ENCODE assay signal across 1 cellular context in genomic region chr16:27753563-27753962, GRCh38.
TF ChIP-seq lines count a peak whose summit lies in the region.

No MANE protein-coding gene starts in this region.

TF ChIP-seq in WTC11, 78 proteins besides CTCF, POLR2A, EP300 and RAD21 (continued from another document):
- TF ChIP-seq ARID4B (CRISPR knock-in tag; IDR thresholded peaks at IDR 0.05; ENCODE audit: borderline replicate concordance): no peak
- no peak for TF ChIP-seq MYBL2 (CRISPR knock-in tag; IDR thresholded peaks at IDR 0.05)
- no peak for TF ChIP-seq TEAD4 (CRISPR knock-in tag; IDR thresholded peaks at IDR 0.05)
- no peak for TF ChIP-seq AR (CRISPR knock-in tag; IDR thresholded peaks at IDR 0.05)
- TF ChIP-seq E2F4 (CRISPR knock-in tag; IDR thresholded peaks at IDR 0.05; ENCODE audit: borderline replicate concordance, low read depth): no peak
- no peak for TF ChIP-seq ZNF423 (CRISPR knock-in tag; IDR thresholded peaks at IDR 0.05)
- no peak for TF ChIP-seq ZNF219 (CRISPR knock-in tag; IDR thresholded peaks at IDR 0.05; ENCODE audit: borderline replicate concordance)
- no peak for TF ChIP-seq ZNF396 (CRISPR knock-in tag; IDR thresholded peaks at IDR 0.05; ENCODE audit: borderline replicate concordance)
- no peak for TF ChIP-seq STAT6 (CRISPR knock-in tag; conservative IDR thresholded peaks at IDR 0.05; ENCODE audit: low read depth)
- TF ChIP-seq ZSCAN18 (CRISPR knock-in tag; IDR thresholded peaks at IDR 0.05): no peak
